In the genomic region with DNA sequence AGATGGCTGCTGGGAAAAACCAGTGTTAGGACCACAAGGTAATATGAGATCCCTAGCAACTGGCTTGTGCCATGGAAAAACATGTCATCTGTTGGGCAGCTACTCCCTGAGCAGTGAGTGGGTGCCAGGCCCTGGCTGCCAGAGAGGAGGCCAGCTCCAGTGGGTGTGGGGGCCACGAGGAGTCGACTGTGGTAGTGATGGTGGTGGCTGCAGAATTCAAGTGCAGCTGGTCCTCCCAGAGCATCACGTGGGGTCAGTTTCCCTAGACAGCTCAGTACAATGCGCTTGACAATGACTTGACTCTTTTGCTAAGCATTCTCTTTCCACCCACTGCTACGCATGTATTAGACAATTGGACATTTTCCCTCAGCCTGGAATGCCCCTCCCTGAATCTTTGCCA, we compare ENCODE assay signal across 11 cellular contexts. TPM values are rescaled to one million over a fixed set of nuclear protein-coding genes. Genes with fewer than 3 reads are reported as not detected.
A peak's percentile ranks its signal among the peaks of the same experiment; 100 is the strongest.
DNase-seq lines count a peak whose midpoint lies in the region; ATAC-seq and TF ChIP-seq lines count a peak whose summit lies in the region.
"Had no signal": no experiment of that assay in that cellular context is flagged by ENCODE, and none has a peak within 500 bp of the region (broad histone marks: within the 10 kb centered on the region; RNA-seq: fewer than 3 reads in every experiment).

No MANE protein-coding gene starts in this region.

- no peaks in the 10 kb centered on the region for H3K27me3 ChIP-seq in stomach smooth muscle (ENCODE audit: control insufficient read depth in 1 of 2, insufficient read depth in 2 of 2, low read length in 2 of 2)
- H3K27me3 ChIP-seq in hepatocyte: no peaks in the 10 kb centered on the region

- no peak overlapping the region for H3K4me2 ChIP-seq in hepatocyte

- no peaks in the 10 kb centered on the region for H3K36me3 Mint-ChIP-seq in activated T-cell treated with anti-CD3 and anti-CD28 coated beads, Interleukin-2, amount 50 U/mL, for 72 hours (ENCODE audit: insufficient read depth in 2 of 2)
- H3K36me3 Mint-ChIP-seq in activated CD4-positive, alpha-beta memory T cell treated with anti-CD3 and anti-CD28 coated beads, Interleukin-2, amount 10 ng/mL, durations not matched to agents 7 days and 5 days (ENCODE audit: low read depth): no peaks in the 10 kb centered on the region

- DNase-seq in activated T-cell treated with anti-CD3 and anti-CD28 coated beads, Interleukin-2, amount 50 U/mL, for 72 hours: no peak
- no peak for DNase-seq in activated T-cell treated with anti-CD3 and anti-CD28 coated beads, Interleukin-2, amount 50 U/mL, for 48 hours
- DNase-seq in activated CD4-positive, alpha-beta memory T cell treated with anti-CD3 and anti-CD28 coated beads, Interleukin-2, amount 10 ng/mL, durations not matched to agents 7 days and 5 days: no peak
- DNase-seq in inferior parietal cortex (ENCODE audit: extremely low spot score) (peak; percentile 53), hepatocyte (ENCODE audit: low spot score) (no peak)
- DNase-seq in activated effector memory CD4-positive, alpha-beta T cell treated with Interleukin-2 at 50 U/mL for 16 hours: no peak
- DNase-seq: KG1 had no signal

- H3K27me3 Mint-ChIP-seq in activated T-cell treated with anti-CD3 and anti-CD28 coated beads, Interleukin-2, amount 50 U/mL, for 72 hours (ENCODE audit: low read depth): no peaks in the 10 kb centered on the region
- H3K27me3 Mint-ChIP-seq in activated CD4-positive, alpha-beta memory T cell treated with anti-CD3 and anti-CD28 coated beads, Interleukin-2, amount 10 ng/mL, durations not matched to agents 7 days and 5 days: no peaks in the 10 kb centered on the region

- H3K4me1 ChIP-seq in stomach smooth muscle (ENCODE audit: control insufficient read depth, insufficient read depth, low read length) (peaks cover 33% of the 10 kb centered on the region), hepatocyte (ENCODE audit: insufficient read depth) (peaks cover 5% of the 10 kb centered on the region)

- H3K9me3 Mint-ChIP-seq in activated T-cell treated with anti-CD3 and anti-CD28 coated beads, Interleukin-2, amount 50 U/mL, for 72 hours: no peaks in the 10 kb centered on the region
- no peaks in the 10 kb centered on the region for H3K9me3 Mint-ChIP-seq in activated CD4-positive, alpha-beta memory T cell treated with anti-CD3 and anti-CD28 coated beads, Interleukin-2, amount 10 ng/mL, durations not matched to agents 7 days and 5 days

- H3K4me3 ChIP-seq in stomach smooth muscle (ENCODE audit: low read length in 2 of 2) (no peak overlapping the region), hepatocyte (no peak overlapping the region)

- ATAC-seq in activated T-cell treated with anti-CD3 and anti-CD28 coated beads, Interleukin-2, amount 50 U/mL, for 72 hours (replicated peaks in 1 of 2): no peak
- no peak for ATAC-seq in GM18868 (IDR thresholded peaks at IDR 0.05; ENCODE audit: unreplicated experiment)

- CTCF ChIA-PET in activated CD4-positive, alpha-beta memory T cell treated with anti-CD3 and anti-CD28 coated beads, Interleukin-2, amount 10 ng/mL, durations not matched to agents 7 days and 5 days (lab: Charles Lee): interaction anchor here (2.4 to 8.9 kb wide), 3 partner anchors 10 to 14 kb away, joined by 9 to 88 read pairs (median 73); a partner anchor contains a TSS

- H3K4me3 Mint-ChIP-seq in activated T-cell treated with anti-CD3 and anti-CD28 coated beads, Interleukin-2, amount 50 U/mL, for 72 hours: no peak overlapping the region
- no peak overlapping the region for H3K4me3 Mint-ChIP-seq in activated CD4-positive, alpha-beta memory T cell treated with anti-CD3 and anti-CD28 coated beads, Interleukin-2, amount 10 ng/mL, durations not matched to agents 7 days and 5 days

- H3K79me2 ChIP-seq in hepatocyte: no peaks in the 10 kb centered on the region

- H3K9me3 ChIP-seq in stomach smooth muscle (ENCODE audit: control insufficient read depth in 2 of 2, low read length in 2 of 2) (no peaks in the 10 kb centered on the region), hepatocyte (ENCODE audit: low read depth) (no peaks in the 10 kb centered on the region)

- 97% methylated on average over 5 of the region's 5 CpGs for WGBS in hepatocyte (ENCODE audit: low lambda C conversion rate, missing lambda C conversion rate)

- H4K20me1 ChIP-seq in hepatocyte (ENCODE audit: insufficient read depth, poor library complexity, severe bottlenecking): no peaks in the 10 kb centered on the region

- POLR2A ChIA-PET in activated CD4-positive, alpha-beta memory T cell treated with anti-CD3 and anti-CD28 coated beads, Interleukin-2, amount 10 ng/mL, durations not matched to agents 7 days and 5 days (lab: Charles Lee): interaction anchor here (30.7 to 43.8 kb wide), 2 partner anchors 5 to 16 kb away, joined by 1616 read pairs; a partner anchor contains a TSS

- TF ChIP-seq CTCF in hepatocyte (IDR thresholded peaks at IDR 0.05; ENCODE audit: poor library complexity): no peak

- peak overlapping the region; percentile 49 for H3K27ac ChIP-seq in stomach smooth muscle (ENCODE audit: low read length)
- no peak overlapping the region for H3K27ac ChIP-seq in hepatocyte

- peaks cover 54% of the 10 kb centered on the region for H3K4me1 Mint-ChIP-seq in activated T-cell treated with anti-CD3 and anti-CD28 coated beads, Interleukin-2, amount 50 U/mL, for 72 hours (ENCODE audit: low read depth)
- H3K4me1 Mint-ChIP-seq in activated CD4-positive, alpha-beta memory T cell treated with anti-CD3 and anti-CD28 coated beads, Interleukin-2, amount 10 ng/mL, durations not matched to agents 7 days and 5 days: peaks cover 44% of the 10 kb centered on the region

- peak overlapping the region; percentile 87 for H3K27ac Mint-ChIP-seq in activated T-cell treated with anti-CD3 and anti-CD28 coated beads, Interleukin-2, amount 50 U/mL, for 72 hours
- H3K27ac Mint-ChIP-seq in activated CD4-positive, alpha-beta memory T cell treated with anti-CD3 and anti-CD28 coated beads, Interleukin-2, amount 10 ng/mL, durations not matched to agents 7 days and 5 days: peak overlapping the region; percentile 99

- H3K9me2 ChIP-seq in hepatocyte (replicated peaks; ENCODE audit: insufficient read depth): no peaks in the 10 kb centered on the region

- no peak overlapping the region for H2AFZ ChIP-seq in hepatocyte

- H3K36me3 ChIP-seq in stomach smooth muscle (ENCODE audit: control insufficient read depth in 2 of 2, insufficient read depth in 2 of 2, low read length in 2 of 2) (no peaks in the 10 kb centered on the region), hepatocyte (replicated peaks; ENCODE audit: insufficient read depth, low read depth) (no peaks in the 10 kb centered on the region)

- no peak overlapping the region for H3K9ac ChIP-seq in stomach smooth muscle (ENCODE audit: low read length in 2 of 2)

RNA-seq across cellular contexts. Expression of a gene that starts 14.5 kb away (rescaled TPM):
- total RNA-seq in activated T-cell treated with anti-CD3 and anti-CD28 coated beads, Interleukin-2, amount 50 U/mL, for 72 hours: 100 to 1,000 TPM; 292 to 349 TPM
- total RNA-seq in activated CD4-positive, alpha-beta memory T cell treated with anti-CD3 and anti-CD28 coated beads, Interleukin-2, amount 10 ng/mL, durations not matched to agents 7 days and 5 days: 100 to 1,000 TPM; 377 to 388 TPM
- 351 and 358 TPM in 2 replicates for total RNA-seq in hepatocyte
- 48.8 and 69.7 TPM in 2 replicates for polyA plus RNA-seq in hepatocyte

RNA-seq across cellular contexts. Expression of a gene that starts 36.6 kb away (rescaled TPM):
- total RNA-seq in activated T-cell treated with anti-CD3 and anti-CD28 coated beads, Interleukin-2, amount 50 U/mL, for 72 hours: not detected
- not detected for total RNA-seq in activated CD4-positive, alpha-beta memory T cell treated with anti-CD3 and anti-CD28 coated beads, Interleukin-2, amount 10 ng/mL, durations not matched to agents 7 days and 5 days
- 2.2 TPM in 1 of 2 replicates, not detected in the other for total RNA-seq in hepatocyte
- polyA plus RNA-seq in hepatocyte: 0.68 TPM in 1 of 2 replicates, not detected in the other
- total RNA-seq: H7, RPMI7951 had no signal
